Comparison of ENCODE assay signal across 21 cellular contexts in genomic region chr22:20946991-20947390, GRCh38. TPM values are rescaled to one million over a fixed set of nuclear protein-coding genes. Genes with fewer than 3 reads are reported as not detected.
"Had no signal": no experiment of that assay in that cellular context is flagged by ENCODE, and none has a peak within 500 bp of the region (broad histone marks: within the 10 kb centered on the region; RNA-seq: fewer than 3 reads in every experiment).

No MANE protein-coding gene starts in this region.

- H3K9me3 Mint-ChIP-seq: activated CD4-positive, alpha-beta memory T cell treated with anti-CD3 and anti-CD28 coated beads, Interleukin-2, amount 10 ng/mL, durations not matched to agents 7 days and 5 days; activated naive CD8-positive, alpha-beta T cell treated with anti-CD3 and anti-CD28 coated beads, Interleukin-2, amount 50 U/mL, for 24 hours; activated T-cell treated with anti-CD3 and anti-CD28 coated beads, Interleukin-2, amount 50 U/mL, for 72 hours; mesothelial cell of epicardium; naive thymus-derived CD8-positive, alpha-beta T cell; T-helper 1 cell treated with Interleukin-12 subunit alpha and Interleukin-12 subunit beta and Interleukin-4 antibody, amounts not matched to agents 30 μg/mL and 1 μg/mL, for 36 hours; type B pancreatic cell had no signal

- H3K27ac Mint-ChIP-seq: activated CD4-positive, alpha-beta memory T cell treated with anti-CD3 and anti-CD28 coated beads, Interleukin-2, amount 10 ng/mL, durations not matched to agents 7 days and 5 days; activated naive CD8-positive, alpha-beta T cell treated with anti-CD3 and anti-CD28 coated beads, Interleukin-2, amount 50 U/mL, for 24 hours; activated T-cell treated with anti-CD3 and anti-CD28 coated beads, Interleukin-2, amount 50 U/mL, for 72 hours; T-helper 1 cell treated with Interleukin-12 subunit alpha and Interleukin-12 subunit beta and Interleukin-4 antibody, amounts not matched to agents 30 μg/mL and 1 μg/mL, for 36 hours; type B pancreatic cell had no signal

- H3K9me3 ChIP-seq: body of pancreas, pancreas, testis had no signal

- H3K27me3 Mint-ChIP-seq: activated CD4-positive, alpha-beta memory T cell treated with anti-CD3 and anti-CD28 coated beads, Interleukin-2, amount 10 ng/mL, durations not matched to agents 7 days and 5 days; activated naive CD8-positive, alpha-beta T cell treated with anti-CD3 and anti-CD28 coated beads, Interleukin-2, amount 50 U/mL, for 24 hours; naive thymus-derived CD8-positive, alpha-beta T cell; type B pancreatic cell had no signal

- ATAC-seq: activated naive CD8-positive, alpha-beta T cell treated with anti-CD3 and anti-CD28 coated beads, Interleukin-2, amount 50 U/mL, for 24 hours; activated T-cell treated with anti-CD3 and anti-CD28 coated beads, Interleukin-2, amount 50 U/mL, for 72 hours; body of pancreas; foreskin keratinocyte; naive thymus-derived CD8-positive, alpha-beta T cell; pancreas; sciatic nerve had no signal

- H3K4me3 Mint-ChIP-seq: activated CD4-positive, alpha-beta memory T cell treated with anti-CD3 and anti-CD28 coated beads, Interleukin-2, amount 10 ng/mL, durations not matched to agents 7 days and 5 days; activated naive CD8-positive, alpha-beta T cell treated with anti-CD3 and anti-CD28 coated beads, Interleukin-2, amount 50 U/mL, for 24 hours; activated T-cell treated with anti-CD3 and anti-CD28 coated beads, Interleukin-2, amount 50 U/mL, for 72 hours; mesothelial cell of epicardium; T-helper 1 cell treated with Interleukin-12 subunit alpha and Interleukin-12 subunit beta and Interleukin-4 antibody, amounts not matched to agents 30 μg/mL and 1 μg/mL, for 36 hours; type B pancreatic cell had no signal

- H3K27ac ChIP-seq: body of pancreas, foreskin keratinocyte, pancreas, testis had no signal

- H3K4me1 ChIP-seq: testis had no signal

- DNase-seq: activated CD4-positive, alpha-beta memory T cell treated with anti-CD3 and anti-CD28 coated beads, Interleukin-2, amount 10 ng/mL, durations not matched to agents 7 days and 5 days; activated CD4-positive, alpha-beta T cell treated with anti-CD3 and anti-CD28 coated beads for 48 hours; activated CD4-positive, CD25-positive, alpha-beta regulatory T cell; activated effector memory CD4-positive, alpha-beta T cell treated with Interleukin-2 at 50 U/mL for 16 hours; activated naive CD4-positive, alpha-beta T cell treated with anti-CD3 and anti-CD28 coated beads, Interleukin-2, amount 50 U/mL, for 16 hours; activated naive CD8-positive, alpha-beta T cell treated with anti-CD3 and anti-CD28 coated beads, Interleukin-2, amount 50 U/mL, for 24 hours; activated T-cell treated with anti-CD3 and anti-CD28 coated beads, Interleukin-2, amount 50 U/mL, for 72 hours; body of pancreas; naive thymus-derived CD8-positive, alpha-beta T cell; pancreas; small intestine; stimulated activated CD4-positive, alpha-beta T cell treated with anti-CD3 and anti-CD28 coated beads, Interleukin-15, amount 100 ng/mL, for 24 hours; stimulated activated naive CD4-positive, alpha-beta T cell; testis had no signal

- H3K27me3 ChIP-seq: body of pancreas, cardiac muscle cell, foreskin keratinocyte, pancreas, testis had no signal

- H3K4me3 ChIP-seq: body of pancreas, cardiac muscle cell, pancreas, testis had no signal

RNA-seq across cellular contexts. Expression of gene AIFM3, which starts 20.1 kb away (rescaled TPM):
- total RNA-seq: lung microvascular endothelial cell had no signal
